In genomic region chr3:57735405-57735804, GRCh38 we compare ENCODE assay signal across 29 cellular contexts. TPM values are rescaled to one million over a fixed set of nuclear protein-coding genes. Genes with fewer than 3 reads are reported as not detected.
DNase-seq lines count a peak whose midpoint lies in the region; ATAC-seq, FAIRE-seq and TF ChIP-seq lines count a peak whose summit lies in the region.
"Had no signal": no experiment of that assay in that cellular context is flagged by ENCODE, and none has a peak within 500 bp of the region (broad histone marks: within the 10 kb centered on the region; RNA-seq: fewer than 3 reads in every experiment).

No MANE protein-coding gene starts in this region.

- dilution Hi-C loops in IMR-90 (cut with HindIII; ENCODE audit: low sequenced_read_pairs, unreplicated experiment): no loop called here

- intact Hi-C loops in HepG2 (cut with micrococcal nuclease; ENCODE audit: unreplicated experiment) (no loop called here), right lobe of liver (cut with DNase I) (no loop called here), IMR-90 (cut with micrococcal nuclease) (no loop called here), K562 (cut with micrococcal nuclease) (no loop called here), left ventricle myocardium superior (cut with micrococcal nuclease) (no loop called here)

- H3K27me3 ChIP-seq in HepG2 (ENCODE audit: control insufficient read depth in 1 of 2, insufficient read depth in 2 of 2, low read length in 2 of 2): no peaks in the 10 kb centered on the region
- H3K27me3 ChIP-seq in right lobe of liver: no peaks in the 10 kb centered on the region
- no peaks in the 10 kb centered on the region for H3K27me3 ChIP-seq in IMR-90 (ENCODE audit: control insufficient read depth, insufficient read depth, low read length)
- H3K27me3 ChIP-seq in K562 (ENCODE audit: control insufficient read depth in 2 of 2, insufficient read depth in 2 of 2, low read length in 2 of 2): no peaks in the 10 kb centered on the region
- H3K27me3 ChIP-seq: BE2C, BLaER1 had no signal

- POLR2A ChIA-PET in HepG2 (lab: Yijun Ruan, JAX): no interaction called here
- POLR2A ChIA-PET in IMR-90 (lab: Charles Lee; ENCODE audit: unreplicated experiment): no interaction called here
- POLR2A ChIA-PET in K562 (lab: Yijun Ruan, JAX): no interaction called here

- H3K27me3 Mint-ChIP-seq in activated T-cell treated with anti-CD3 and anti-CD28 coated beads, Interleukin-2, amount 50 U/mL, for 72 hours (ENCODE audit: low read depth): no peaks in the 10 kb centered on the region
- H3K27me3 Mint-ChIP-seq: CD8-positive, alpha-beta memory T cell had no signal

- no peak overlapping the region for H2AK5ac ChIP-seq in IMR-90 (ENCODE audit: low read depth, low read length)

- TF ChIP-seq POLR2A in HepG2 (IDR thresholded peaks at IDR 0.05; ENCODE audit: insufficient read depth in 1 of 2, low read depth in 2 of 2, low read length in 2 of 2) (no peak), right lobe of liver (IDR thresholded peaks at IDR 0.05) (no peak), IMR-90 (IDR thresholded peaks at IDR 0.05; ENCODE audit: low read depth, low read length) (no peak), K562 (conservative IDR thresholded peaks at IDR 0.05) (no peak)

- H3K79me1 ChIP-seq in IMR-90 (ENCODE audit: low read depth in 1 of 2, low read length in 2 of 2): no peaks in the 10 kb centered on the region

- H3K18ac ChIP-seq in IMR-90 (ENCODE audit: low read depth, low read length): no peak overlapping the region

- H2BK120ac ChIP-seq in IMR-90 (ENCODE audit: low read depth, low read length): no peak overlapping the region

- H3K23ac ChIP-seq in IMR-90 (ENCODE audit: low read depth, low read length): no peak overlapping the region

- no peak overlapping the region for H4K5ac ChIP-seq in IMR-90 (ENCODE audit: low read depth, low read length)

- TF ChIP-seq RAD21 in HepG2 (CRISPR knock-in tag; IDR thresholded peaks at IDR 0.05) (no peak), IMR-90 (IDR thresholded peaks at IDR 0.05; ENCODE audit: low read length) (no peak), K562 (CRISPR knock-in tag; conservative IDR thresholded peaks at IDR 0.05 in 1 of 2, IDR thresholded peaks at IDR 0.05 in 1 of 2) (no peak)

- no peak overlapping the region for H2BK20ac ChIP-seq in IMR-90 (ENCODE audit: low read depth, low read length)

- no peak overlapping the region for H2AK9ac ChIP-seq in IMR-90 (replicated peaks; ENCODE audit: low read depth, low read length, poor library complexity)

- no peak overlapping the region for H4K91ac ChIP-seq in IMR-90 (ENCODE audit: insufficient read depth, low read depth, low read length)

- H3K4me3 Mint-ChIP-seq in activated T-cell treated with anti-CD3 and anti-CD28 coated beads, Interleukin-2, amount 50 U/mL, for 72 hours: no peak overlapping the region
- H3K4me3 Mint-ChIP-seq: CD14-positive monocyte; CD4-positive, alpha-beta memory T cell; CD4-positive, CD25-positive, alpha-beta regulatory T cell; CD8-positive, alpha-beta memory T cell had no signal

- H3K27ac ChIP-seq in HepG2 (ENCODE audit: extremely low read length, insufficient read depth, low read length) (no peak overlapping the region), right lobe of liver (no peak overlapping the region), IMR-90 (ENCODE audit: insufficient read depth, low read length) (no peak overlapping the region), K562 (ENCODE audit: extremely low read depth, low read depth, low read length) (no peak overlapping the region)
- H3K27ac ChIP-seq: BLaER1 had no signal

- no peaks in the 10 kb centered on the region; the same call in 1 of the 2 replicates for H3K9me1 ChIP-seq in IMR-90 (ENCODE audit: insufficient read depth, low read length)
- H3K9me1 ChIP-seq in K562 (ENCODE audit: control insufficient read depth, insufficient read depth, low read length): no peaks in the 10 kb centered on the region

- no peaks in the 10 kb centered on the region for H4K20me1 ChIP-seq in HepG2 (ENCODE audit: insufficient read depth, low read length)
- no peaks in the 10 kb centered on the region for H4K20me1 ChIP-seq in IMR-90 (ENCODE audit: insufficient read depth, low read length)
- H4K20me1 ChIP-seq in K562 (replicated peaks; ENCODE audit: control insufficient read depth, insufficient read depth, low read length): no peaks in the 10 kb centered on the region
- H4K20me1 ChIP-seq: BLaER1 had no signal

- H3K4me3 ChIP-seq in HepG2 (replicated peaks in 1 of 3; ENCODE audit: insufficient read depth in 1 of 3, low read depth in 2 of 3, low read length in 3 of 3): no peak overlapping the region
- H3K4me3 ChIP-seq in right lobe of liver: no peak overlapping the region
- no peak overlapping the region for H3K4me3 ChIP-seq in IMR-90 (ENCODE audit: insufficient read depth, low read depth, low read length)
- no peak overlapping the region for H3K4me3 ChIP-seq in K562
- H3K4me3 ChIP-seq: BLaER1, GM12878 had no signal

- BruUV-seq in HepG2 (replicated peaks; lab: Mats Ljungman, UMichigan): no TSS peak
- BruUV-seq in IMR-90 (replicated peaks; lab: Mats Ljungman, UMichigan): no TSS peak
- no TSS peak for BruUV-seq in K562 (replicated peaks; lab: Mats Ljungman, UMichigan)

- H3K4me1 ChIP-seq in HepG2 (ENCODE audit: insufficient read depth, low read length): peaks cover 27% of the 10 kb centered on the region
- H3K4me1 ChIP-seq in right lobe of liver: peaks cover 0 to 2% (median 0%) of the 10 kb centered on the region in 4 donors
- H3K4me1 ChIP-seq in IMR-90 (ENCODE audit: control insufficient read depth, insufficient read depth, low read length): peaks cover 2% of the 10 kb centered on the region; the same call in 1 of the 2 replicates
- no peaks in the 10 kb centered on the region for H3K4me1 ChIP-seq in K562 (replicated peaks in 1 of 2; ENCODE audit: control insufficient read depth in 2 of 2, insufficient read depth in 2 of 2, low read length in 2 of 2)
- H3K4me1 ChIP-seq: BE2C, BLaER1 had no signal

- in situ Hi-C loops in HepG2 (cut with HindIII; ENCODE audit: extremely low pct_ligation_motif_present, low pct_unique_long_range_greater_than_20kb): no loop called here
- in situ Hi-C loops in IMR-90 (cut with MboI; ENCODE audit: low sequenced_read_pairs): no loop called here
- in situ Hi-C loops in K562 (cut with MboI): no loop called here

- H4K8ac ChIP-seq in IMR-90 (ENCODE audit: low read depth in 2 of 2, low read length in 2 of 2): no peak overlapping the region

- CTCF ChIA-PET in HepG2 (lab: Yijun Ruan, JAX; ENCODE audit: low intra/inter-chr PET ratio, low total read pairs) (no interaction called here), IMR-90 (lab: Yijun Ruan, JAX) (no interaction called here), K562 (lab: Yijun Ruan, JAX; ENCODE audit: low intra/inter-chr PET ratio) (no interaction called here)

- H3K14ac ChIP-seq in IMR-90 (replicated peaks; ENCODE audit: low read depth, low read length): no peak overlapping the region

- H2AFZ ChIP-seq in HepG2 (ENCODE audit: low read length): no peak overlapping the region
- H2AFZ ChIP-seq in IMR-90 (replicated peaks; ENCODE audit: low read length, poor library complexity): no peak overlapping the region
- H2AFZ ChIP-seq in K562 (ENCODE audit: low read depth, low read length): no peak overlapping the region

- 48% methylated on average over 2 of the region's 2 CpGs for WGBS in HepG2 (ENCODE audit: low lambda C conversion rate)
- 61% methylated on average over 2 of the region's 2 CpGs for WGBS in right lobe of liver (ENCODE audit: insufficient coverage, low coverage, low lambda C conversion rate, missing lambda C conversion rate)
- WGBS in IMR-90 (ENCODE audit: extremely low coverage in 2 of 2, insufficient read length in 1 of 2), 2 experiments: 71% methylated on average over 1 of the region's 2 CpGs; no CpG with 5 or more reads in 1 of the 2 experiments
- 36% methylated on average over 2 of the region's 2 CpGs for WGBS in K562 (ENCODE audit: insufficient coverage, low coverage, missing lambda C conversion rate)

- H2BK15ac ChIP-seq in IMR-90 (ENCODE audit: low read depth, low read length): no peak overlapping the region

- H3K4me1 Mint-ChIP-seq in activated T-cell treated with anti-CD3 and anti-CD28 coated beads, Interleukin-2, amount 50 U/mL, for 72 hours (ENCODE audit: low read depth): no peaks in the 10 kb centered on the region
- H3K4me1 Mint-ChIP-seq: CD4-positive, alpha-beta memory T cell; CD8-positive, alpha-beta memory T cell had no signal

- no peak for FAIRE-seq in HepG2 (lab: Jason Lieb, UNC)
- no peak for FAIRE-seq in K562 (lab: Jason Lieb, UNC)
- FAIRE-seq: A204.1, GM12878, GM12892, GM18507, GM19239 had no signal

- no peak for TF ChIP-seq CTCF in HepG2 (CRISPR knock-in tag; IDR thresholded peaks at IDR 0.05)
- TF ChIP-seq CTCF in right lobe of liver (IDR thresholded peaks at IDR 0.05): no peak
- no peak for TF ChIP-seq CTCF in IMR-90 (conservative IDR thresholded peaks at IDR 0.05; ENCODE audit: low read depth, low read length)
- TF ChIP-seq CTCF in K562 (IDR thresholded peaks at IDR 0.05 in 2 of 3, conservative IDR thresholded peaks at IDR 0.05 in 1 of 3; ENCODE audit: insufficient read depth in 2 of 3, low read depth in 1 of 3, low read length in 3 of 3): no peak

- no peaks in the 10 kb centered on the region for H3K9me3 ChIP-seq in HepG2 (ENCODE audit: low read length)
- no peaks in the 10 kb centered on the region for H3K9me3 ChIP-seq in right lobe of liver
- H3K9me3 ChIP-seq in IMR-90 (ENCODE audit: control insufficient read depth, insufficient read depth, low read length): no peaks in the 10 kb centered on the region
- no peaks in the 10 kb centered on the region for H3K9me3 ChIP-seq in K562 (replicated peaks; ENCODE audit: control insufficient read depth, insufficient read depth, low read depth, low read length)
- H3K9me3 ChIP-seq: BE2C, BLaER1 had no signal

- H3K9ac ChIP-seq in HepG2 (ENCODE audit: insufficient read depth, low read depth, low read length) (no peak overlapping the region), IMR-90 (ENCODE audit: low read depth, low read length) (no peak overlapping the region), K562 (ENCODE audit: insufficient read depth in 1 of 2, low read depth in 2 of 2, low read length in 2 of 2) (no peak overlapping the region)
- H3K9ac ChIP-seq: BLaER1 had no signal

- no peak overlapping the region for H3K56ac ChIP-seq in IMR-90 (ENCODE audit: extremely low read depth, insufficient read depth, low read length)

- no peak overlapping the region for H3K27ac Mint-ChIP-seq in activated T-cell treated with anti-CD3 and anti-CD28 coated beads, Interleukin-2, amount 50 U/mL, for 72 hours
- H3K27ac Mint-ChIP-seq: CD14-positive monocyte; CD4-positive, alpha-beta memory T cell; CD4-positive, CD25-positive, alpha-beta regulatory T cell had no signal

- H3K79me2 ChIP-seq in HepG2 (ENCODE audit: insufficient read depth, low read length) (no peaks in the 10 kb centered on the region), K562 (ENCODE audit: control insufficient read depth, insufficient read depth, low read length) (no peaks in the 10 kb centered on the region)

- H3K4ac ChIP-seq in IMR-90 (ENCODE audit: low read depth, low read length): no peak overlapping the region

- no peak for TF ChIP-seq EP300 in HepG2 (IDR thresholded peaks at IDR 0.05; ENCODE audit: low read depth in 2 of 2, low read length in 2 of 2)
- no peak for TF ChIP-seq EP300 in HepG2 (CRISPR knock-in tag; IDR thresholded peaks at IDR 0.05; ENCODE audit: borderline replicate concordance)
- no peak for TF ChIP-seq EP300 in K562 (IDR thresholded peaks at IDR 0.05; ENCODE audit: low read length)

- ATAC-seq in HepG2 (no peak), right lobe of liver (no peak), IMR-90 (ENCODE audit: low read depth) (no peak), K562 (no peak), left ventricle myocardium superior (no peak)
- ATAC-seq in activated T-cell treated with anti-CD3 and anti-CD28 coated beads, Interleukin-2, amount 50 U/mL, for 72 hours (replicated peaks in 1 of 2): no peak
- ATAC-seq: GM12878 had no signal

- H2BK5ac ChIP-seq in IMR-90 (ENCODE audit: low read depth, low read length, poor library complexity, severe bottlenecking): no peak overlapping the region

- DNase-seq in HepG2 (ENCODE audit: low spot score): no peak
- no peak for DNase-seq in right lobe of liver
- no peak for DNase-seq in IMR-90
- DNase-seq in K562 (ENCODE audit: extremely low read depth in 1 of 4, low spot score in 3 of 4): no peak
- no peak for DNase-seq in NCI-H1694 (lab: John Stamatoyannopoulos, UW)
- DNase-seq in activated T-cell treated with anti-CD3 and anti-CD28 coated beads, Interleukin-2, amount 50 U/mL, for 72 hours: no peak
- DNase-seq in left ventricle myocardium superior: no peak
- DNase-seq: 8988T; ACHN; BE2C; C1 segment of cervical spinal cord; CD4-positive, alpha-beta memory T cell; CD4-positive, CD25-positive, alpha-beta regulatory T cell; CD8-positive, alpha-beta memory T cell; COR-L47; DMS 273 treated with DMSO at 0.1 percent for 48 hours; DMS153; DMS53; DMS79; DND-41; EL; GDM1 had no signal

- no peak overlapping the region for H3K4me2 ChIP-seq in HepG2 (ENCODE audit: low read depth, low read length)
- no peak overlapping the region for H3K4me2 ChIP-seq in IMR-90 (ENCODE audit: low read depth, low read length)
- H3K4me2 ChIP-seq in K562 (ENCODE audit: insufficient read depth, low read length): no peak overlapping the region
- H3K4me2 ChIP-seq: BLaER1 had no signal

- no peaks in the 10 kb centered on the region for H3K9me3 Mint-ChIP-seq in activated T-cell treated with anti-CD3 and anti-CD28 coated beads, Interleukin-2, amount 50 U/mL, for 72 hours
- H3K9me3 Mint-ChIP-seq: CD4-positive, alpha-beta memory T cell; CD8-positive, alpha-beta memory T cell had no signal

- H3K36me3 ChIP-seq in HepG2 (replicated peaks in 1 of 2; ENCODE audit: control insufficient read depth in 1 of 2, insufficient read depth in 2 of 2, low read length in 2 of 2): no peaks in the 10 kb centered on the region
- H3K36me3 ChIP-seq in right lobe of liver: no peaks in the 10 kb centered on the region
- no peaks in the 10 kb centered on the region for H3K36me3 ChIP-seq in IMR-90 (ENCODE audit: control insufficient read depth, insufficient read depth, low read length)
- H3K36me3 ChIP-seq in K562 (ENCODE audit: control insufficient read depth, insufficient read depth, low read length): no peaks in the 10 kb centered on the region
- H3K36me3 ChIP-seq: BE2C, BLaER1 had no signal

- H3K36me3 Mint-ChIP-seq in activated T-cell treated with anti-CD3 and anti-CD28 coated beads, Interleukin-2, amount 50 U/mL, for 72 hours (ENCODE audit: insufficient read depth in 2 of 2): no peaks in the 10 kb centered on the region
- H3K36me3 Mint-ChIP-seq: CD14-positive monocyte; CD4-positive, alpha-beta memory T cell; CD4-positive, CD25-positive, alpha-beta regulatory T cell; CD8-positive, alpha-beta memory T cell had no signal

RNA-seq across cellular contexts. Expression of gene SLMAP, which starts 20.7 kb away (rescaled TPM):
- total RNA-seq in HepG2 (2016; rRNA removed; fragmentation: Illumina TruSeq; extraction: Trizol) (48.3 and 61.3 TPM in 2 replicates), right lobe of liver (10 to 100 TPM; 21.1 to 34.9 (median 25.1) TPM), IMR-90 (2012; rRNA removed) (26.5 and 32.2 TPM in 2 replicates), K562 (2014; rRNA removed) (27.5 and 28.3 TPM in 2 replicates), K562 (2014; rRNA removed; fragmentation: Illumina TruSeq; extraction: Trizol) (38.1 and 46.8 TPM in 2 replicates), K562 (2015; rRNA removed; fragmentation: Illumina TruSeq; extraction: Trizol) (34.1 and 35.0 TPM in 2 replicates), K562 (2021) (50.7 and 59.3 TPM in 2 replicates), left ventricle myocardium superior (263 TPM)
- 16.5 and 17.6 TPM in 2 replicates for total RNA-seq in HepG2 (2016; cell fraction: cytosol; rRNA removed; fragmentation: Illumina TruSeq; extraction: Trizol; ENCODE audit: low read depth)
- total RNA-seq in HepG2 (2016; cell fraction: insoluble cytoplasmic fraction; rRNA removed; fragmentation: Illumina TruSeq; extraction: Trizol): 50.5 and 56.8 TPM in 2 replicates
- 26.6 and 29.2 TPM in 2 replicates for total RNA-seq in HepG2 (2016; cell fraction: membrane; rRNA removed; fragmentation: Illumina TruSeq; extraction: Trizol)
- 55.6 and 65.7 TPM in 2 replicates for total RNA-seq in HepG2 (2016; cell fraction: nucleus; rRNA removed; fragmentation: Illumina TruSeq; extraction: Trizol)
- polyA plus RNA-seq in HepG2 (2011; rRNA removed) (23.2 and 24.0 TPM in 2 replicates), IMR-90 (2012; rRNA removed) (14.1 and 15.5 TPM in 2 replicates), K562 (2011; rRNA removed) (22.4 and 25.8 TPM in 2 replicates), K562 (2014; fragmentation: Illumina TruSeq; extraction: Trizol) (25.5 and 30.8 TPM in 2 replicates), K562 (2014; fragmentation: Nextera tagmentation; extraction: Ambion mirVana) (10 to 100 TPM; 12.1 to 12.7 TPM), K562 (2014; rRNA removed) (19.5 and 22.1 TPM in 2 replicates)
- polyA plus RNA-seq in HepG2 (2011; cell fraction: cytosol; rRNA removed): 10.0 and 15.1 TPM in 2 replicates
- 21.3 and 27.5 TPM in 2 replicates for polyA plus RNA-seq in HepG2 (2011; cell fraction: nucleus; rRNA removed)
- polyA plus RNA-seq in HepG2 (2012): 21.8 and 25.6 TPM in 2 replicates
- polyA plus RNA-seq in HepG2 (2016; cell fraction: cytosol; fragmentation: Illumina TruSeq; extraction: Trizol; ENCODE audit: low read depth): 1.7 and 2.2 TPM in 2 replicates
- polyA plus RNA-seq in HepG2 (2016; cell fraction: insoluble cytoplasmic fraction; fragmentation: Illumina TruSeq; extraction: Trizol; ENCODE audit: low read depth): 40.5 and 40.7 TPM in 2 replicates
- polyA plus RNA-seq in HepG2 (2016; cell fraction: membrane; fragmentation: Illumina TruSeq; extraction: Trizol; ENCODE audit: low read depth): 10.4 and 10.5 TPM in 2 replicates
- 44.5 and 45.1 TPM in 2 replicates for polyA plus RNA-seq in HepG2 (2016; cell fraction: nucleus; fragmentation: Illumina TruSeq; extraction: Trizol; ENCODE audit: insufficient read depth, low read depth)
- polyA minus RNA-seq in HepG2 (2011; rRNA and poly(A)+ RNA removed; ENCODE audit: low replicate concordance): 90.9 and 106 TPM in 2 replicates
- polyA minus RNA-seq in HepG2 (2011; cell fraction: cytosol; rRNA and poly(A)+ RNA removed): 36.1 and 37.0 TPM in 2 replicates
- polyA minus RNA-seq in HepG2 (2011; cell fraction: nucleus; rRNA and poly(A)+ RNA removed): 122 and 124 TPM in 2 replicates
- 5.0 and 19.4 TPM in 2 replicates for polyA plus RNA-seq in IMR-90 (2012; cell fraction: cytosol; rRNA removed)
- 10.6 and 24.7 TPM in 2 replicates for polyA plus RNA-seq in IMR-90 (2012; cell fraction: nucleus; rRNA removed; ENCODE audit: low replicate concordance)
- 45.2 and 144 TPM in 2 replicates for total RNA-seq in K562 (2011; cell fraction: chromatin; rRNA removed; ENCODE audit: low replicate concordance)
- 33.2 and 46.8 TPM in 2 replicates for total RNA-seq in K562 (2011; cell fraction: nucleolus; rRNA removed)
- 77.5 and 135 TPM in 2 replicates for total RNA-seq in K562 (2011; cell fraction: nucleoplasm; rRNA removed)
- polyA plus RNA-seq in K562 (2011; cell fraction: cytosol; rRNA removed): 10.3 and 16.2 TPM in 2 replicates
- polyA plus RNA-seq in K562 (2011; cell fraction: nucleus; rRNA removed): 28.9 and 35.1 TPM in 2 replicates
- 15.7 and 18.8 TPM in 2 replicates for polyA plus RNA-seq in K562 (2012)
- polyA minus RNA-seq in K562 (2011; rRNA and poly(A)+ RNA removed): 66.4 and 67.7 TPM in 2 replicates
- polyA minus RNA-seq in K562 (2011; cell fraction: cytosol; rRNA and poly(A)+ RNA removed): 25.0 and 32.3 TPM in 2 replicates
- 39.9 and 52.4 TPM in 2 replicates for polyA minus RNA-seq in K562 (2011; cell fraction: nucleus; rRNA and poly(A)+ RNA removed)
- 10 to 100 TPM; 36.5 to 42.9 TPM for total RNA-seq in activated T-cell treated with anti-CD3 and anti-CD28 coated beads, Interleukin-2, amount 50 U/mL, for 72 hours

RNA-seq across cellular contexts. Expression of gene DENND6A, which starts 42.5 kb away (rescaled TPM):
- total RNA-seq in HepG2 (2016; rRNA removed; fragmentation: Illumina TruSeq; extraction: Trizol): 9.4 and 12.8 TPM in 2 replicates
- 8.3 and 10.2 TPM in 2 replicates for total RNA-seq in HepG2 (2016; cell fraction: cytosol; rRNA removed; fragmentation: Illumina TruSeq; extraction: Trizol; ENCODE audit: low read depth)
- total RNA-seq in HepG2 (2016; cell fraction: insoluble cytoplasmic fraction; rRNA removed; fragmentation: Illumina TruSeq; extraction: Trizol): 9.9 and 12.4 TPM in 2 replicates
- total RNA-seq in HepG2 (2016; cell fraction: membrane; rRNA removed; fragmentation: Illumina TruSeq; extraction: Trizol): 4.6 and 5.3 TPM in 2 replicates
- 10.8 and 12.4 TPM in 2 replicates for total RNA-seq in HepG2 (2016; cell fraction: nucleus; rRNA removed; fragmentation: Illumina TruSeq; extraction: Trizol)
- polyA plus RNA-seq in HepG2 (2011; rRNA removed): 9.7 and 11.1 TPM in 2 replicates
- polyA plus RNA-seq in HepG2 (2011; cell fraction: cytosol; rRNA removed): 4.4 and 9.0 TPM in 2 replicates
- polyA plus RNA-seq in HepG2 (2011; cell fraction: nucleus; rRNA removed): 5.5 and 8.4 TPM in 2 replicates
- polyA plus RNA-seq in HepG2 (2012): 8.3 and 9.7 TPM in 2 replicates
- 0.28 and 0.61 TPM in 2 replicates for polyA plus RNA-seq in HepG2 (2016; cell fraction: cytosol; fragmentation: Illumina TruSeq; extraction: Trizol; ENCODE audit: low read depth)
- polyA plus RNA-seq in HepG2 (2016; cell fraction: insoluble cytoplasmic fraction; fragmentation: Illumina TruSeq; extraction: Trizol; ENCODE audit: low read depth): 7.7 and 8.2 TPM in 2 replicates
- polyA plus RNA-seq in HepG2 (2016; cell fraction: membrane; fragmentation: Illumina TruSeq; extraction: Trizol; ENCODE audit: low read depth): 1.7 and 1.9 TPM in 2 replicates
- polyA plus RNA-seq in HepG2 (2016; cell fraction: nucleus; fragmentation: Illumina TruSeq; extraction: Trizol; ENCODE audit: insufficient read depth, low read depth): 14.9 and 16.0 TPM in 2 replicates
- polyA minus RNA-seq in HepG2 (2011; rRNA and poly(A)+ RNA removed; ENCODE audit: low replicate concordance): 5.4 and 22.0 TPM in 2 replicates
- polyA minus RNA-seq in HepG2 (2011; cell fraction: cytosol; rRNA and poly(A)+ RNA removed): 8.2 and 11.8 TPM in 2 replicates
- 14.3 and 18.4 TPM in 2 replicates for polyA minus RNA-seq in HepG2 (2011; cell fraction: nucleus; rRNA and poly(A)+ RNA removed)
- 10 to 100 TPM in 2 of 6 experiments, 1 to 10 TPM in 4; 5.5 to 11.0 (median 9.2) TPM for total RNA-seq in right lobe of liver
- total RNA-seq in IMR-90 (2012; rRNA removed): 9.0 and 10.3 TPM in 2 replicates
- 3.5 and 3.8 TPM in 2 replicates for polyA plus RNA-seq in IMR-90 (2012; rRNA removed)
- 0.64 and 1.2 TPM in 2 replicates for polyA plus RNA-seq in IMR-90 (2012; cell fraction: cytosol; rRNA removed)
- polyA plus RNA-seq in IMR-90 (2012; cell fraction: nucleus; rRNA removed; ENCODE audit: low replicate concordance): 1.3 and 7.0 TPM in 2 replicates
- total RNA-seq in K562 (2011; cell fraction: chromatin; rRNA removed; ENCODE audit: low replicate concordance): 20.0 and 40.2 TPM in 2 replicates
- 6.7 and 7.8 TPM in 2 replicates for total RNA-seq in K562 (2011; cell fraction: nucleolus; rRNA removed)
- total RNA-seq in K562 (2011; cell fraction: nucleoplasm; rRNA removed): 14.8 and 16.4 TPM in 2 replicates
- total RNA-seq in K562 (2014; rRNA removed): 6.0 and 7.3 TPM in 2 replicates
- total RNA-seq in K562 (2014; rRNA removed; fragmentation: Illumina TruSeq; extraction: Trizol): 10.3 and 12.8 TPM in 2 replicates
- total RNA-seq in K562 (2015; rRNA removed; fragmentation: Illumina TruSeq; extraction: Trizol): 11.7 and 12.7 TPM in 2 replicates
- total RNA-seq in K562 (2021): 10.0 and 10.9 TPM in 2 replicates
- polyA plus RNA-seq in K562 (2011; rRNA removed): 10.0 and 15.5 TPM in 2 replicates
- polyA plus RNA-seq in K562 (2011; cell fraction: cytosol; rRNA removed): 7.7 and 9.7 TPM in 2 replicates
- polyA plus RNA-seq in K562 (2011; cell fraction: nucleus; rRNA removed): 6.4 and 10.3 TPM in 2 replicates
- polyA plus RNA-seq in K562 (2012): 7.0 and 19.0 TPM in 2 replicates
- 7.1 TPM in 2 replicates for polyA plus RNA-seq in K562 (2014; fragmentation: Illumina TruSeq; extraction: Trizol)
- polyA plus RNA-seq in K562 (2014; fragmentation: Nextera tagmentation; extraction: Ambion mirVana): 1 to 10 TPM; 1.5 to 2.0 TPM
- 4.4 and 5.2 TPM in 2 replicates for polyA plus RNA-seq in K562 (2014; rRNA removed)
- polyA minus RNA-seq in K562 (2011; rRNA and poly(A)+ RNA removed): 14.8 and 23.4 TPM in 2 replicates
- 6.7 and 10.7 TPM in 2 replicates for polyA minus RNA-seq in K562 (2011; cell fraction: cytosol; rRNA and poly(A)+ RNA removed)
- 4.4 and 6.7 TPM in 2 replicates for polyA minus RNA-seq in K562 (2011; cell fraction: nucleus; rRNA and poly(A)+ RNA removed)
- total RNA-seq in activated T-cell treated with anti-CD3 and anti-CD28 coated beads, Interleukin-2, amount 50 U/mL, for 72 hours: 10 to 100 TPM; 19.1 to 22.5 TPM
- 18.5 TPM for total RNA-seq in left ventricle myocardium superior

Comparison
In these comparisons a context has a peak if more than half of its experiments do, and no peak if none do; other contexts are left out.
1. Of the 241 proteins assayed by ChIP-seq in both HepG2 and K562: peak only in HepG2: none; only in K562: none; in both: CEBPB; in neither: 239; mixed calls (peak in some experiments, not most) for 1.